In genomic region chr22:43388420-43388851, GRCh38 we compare ENCODE assay signal across 8 cellular contexts. TPM values are rescaled to one million over a fixed set of nuclear protein-coding genes. Genes with fewer than 3 reads are reported as not detected.
DNase-seq lines count a peak whose midpoint lies in the region; ATAC-seq, FAIRE-seq and TF ChIP-seq lines count a peak whose summit lies in the region.

No MANE protein-coding gene starts in this region.

- H3K9me3 Mint-ChIP-seq in CD14-positive monocyte, result no peaks in the 10 kb centered on the region
- H3K9me3 Mint-ChIP-seq in activated CD8-positive, alpha-beta memory T cell treated with anti-CD3 and anti-CD28 coated beads, Interleukin-2, amount 10 ng/mL, durations not matched to agents 7 days and 5 days (ENCODE audit: low read depth), result no peaks in the 10 kb centered on the region

- no peaks in the 10 kb centered on the region for H3K79me2 ChIP-seq in endothelial cell of umbilical vein (ENCODE audit: control insufficient read depth, insufficient read depth, low read length)

- H3K4me3 ChIP-seq in endothelial cell of umbilical vein (replicated peaks in 1 of 3; ENCODE audit: insufficient read depth in 1 of 3, low read depth in 1 of 3, low read length in 3 of 3), result no peak overlapping the region

- ATAC-seq in HG03354 (IDR thresholded peaks at IDR 0.05; ENCODE audit: poor library complexity, severe bottlenecking, unreplicated experiment), result peak; percentile 45
- ATAC-seq in activated CD8-positive, alpha-beta memory T cell treated with anti-CD3 and anti-CD28 coated beads, Interleukin-2, amount 10 ng/mL, durations not matched to agents 7 days and 5 days, result peak; percentile 74
- ATAC-seq in HG02588 (IDR thresholded peaks at IDR 0.05; ENCODE audit: unreplicated experiment), result no peak

- H3K9me3 ChIP-seq in endothelial cell of umbilical vein (replicated peaks; ENCODE audit: control insufficient read depth, insufficient read depth, low read length), result no peaks in the 10 kb centered on the region

- H3K4me3 Mint-ChIP-seq in CD14-positive monocyte, result no peak overlapping the region
- H3K4me3 Mint-ChIP-seq in activated CD8-positive, alpha-beta memory T cell treated with anti-CD3 and anti-CD28 coated beads, Interleukin-2, amount 10 ng/mL, durations not matched to agents 7 days and 5 days, result no peak overlapping the region

- CTCF ChIA-PET in activated CD8-positive, alpha-beta memory T cell treated with anti-CD3 and anti-CD28 coated beads, Interleukin-2, amount 10 ng/mL, durations not matched to agents 7 days and 5 days (lab: Charles Lee), result interaction anchor here (0.6 to 13.2 kb wide), 15 partner anchors 9 to 585 kb away, joined by 3 to 230 read pairs (median 5); no protein-coding TSS in a partner anchor
- CTCF ChIA-PET in endothelial cell of umbilical vein (lab: Charles Lee), result interaction anchor here (1.3 to 5.4 kb wide), 3 partner anchors 10 to 1238 kb away, joined by 3 to 67 read pairs (median 6); no protein-coding TSS in a partner anchor

- no peak for TF ChIP-seq POLR2A in endothelial cell of umbilical vein (IDR thresholded peaks at IDR 0.05; ENCODE audit: low read depth, low read length)

- FAIRE-seq in endothelial cell of umbilical vein (lab: Jason Lieb, UNC), result peak; percentile 76

- H3K27ac ChIP-seq in endothelial cell of umbilical vein (ENCODE audit: insufficient read depth, low read depth, low read length), result no peak overlapping the region

- H4K20me1 ChIP-seq in endothelial cell of umbilical vein (replicated peaks; ENCODE audit: control insufficient read depth, extremely low read depth, insufficient read depth, low read length), result no peaks in the 10 kb centered on the region

- H3K4me1 ChIP-seq in endothelial cell of umbilical vein (ENCODE audit: control insufficient read depth, extremely low read depth, insufficient read depth, low read length), result no peaks in the 10 kb centered on the region

- peaks cover 18 to 24% (median 20%) of the 10 kb centered on the region in 3 donors for H3K27me3 Mint-ChIP-seq in CD14-positive monocyte (ENCODE audit: low read depth in 3 of 3)
- peaks cover 44% of the 10 kb centered on the region for H3K27me3 Mint-ChIP-seq in activated CD8-positive, alpha-beta memory T cell treated with anti-CD3 and anti-CD28 coated beads, Interleukin-2, amount 10 ng/mL, durations not matched to agents 7 days and 5 days

- TF ChIP-seq CTCF in CD14-positive monocyte (IDR thresholded peaks at IDR 0.05) (peak; percentile 99), endothelial cell of umbilical vein (IDR thresholded peaks at IDR 0.05; ENCODE audit: extremely low read depth in 1 of 2, insufficient read depth in 1 of 2, low read depth in 1 of 2, low read length in 2 of 2) (peak; percentile 97 to 99)

- peaks cover 0 to 10% of the 10 kb centered on the region in 2 experiments for H3K27me3 ChIP-seq in endothelial cell of umbilical vein (ENCODE audit: control insufficient read depth in 2 of 2, insufficient read depth in 2 of 2, low read length in 2 of 2)

- peak overlapping the region in 1 of 7 donors; percentile 18 for H3K27ac Mint-ChIP-seq in CD14-positive monocyte
- no peak overlapping the region for H3K27ac Mint-ChIP-seq in activated CD8-positive, alpha-beta memory T cell treated with anti-CD3 and anti-CD28 coated beads, Interleukin-2, amount 10 ng/mL, durations not matched to agents 7 days and 5 days

- H3K9me1 ChIP-seq in endothelial cell of umbilical vein (replicated peaks; ENCODE audit: control insufficient read depth, extremely low read depth, insufficient read depth, low read length), result no peaks in the 10 kb centered on the region

- H3K4me1 Mint-ChIP-seq in CD14-positive monocyte, result peaks cover 5% of the 10 kb centered on the region
- H3K4me1 Mint-ChIP-seq in activated CD8-positive, alpha-beta memory T cell treated with anti-CD3 and anti-CD28 coated beads, Interleukin-2, amount 10 ng/mL, durations not matched to agents 7 days and 5 days, result peaks cover 21% of the 10 kb centered on the region

- POLR2A ChIA-PET in endothelial cell of umbilical vein (lab: Charles Lee), result no interaction called here

- dilution Hi-C loops in endothelial cell of umbilical vein (cut with MboI; ENCODE audit: extremely low pct_ligation_motif_present, low sequenced_read_pairs), result no loop called here

- no peaks in the 10 kb centered on the region for H3K36me3 Mint-ChIP-seq in CD14-positive monocyte
- no peaks in the 10 kb centered on the region for H3K36me3 Mint-ChIP-seq in activated CD8-positive, alpha-beta memory T cell treated with anti-CD3 and anti-CD28 coated beads, Interleukin-2, amount 10 ng/mL, durations not matched to agents 7 days and 5 days

- no TSS peak for BruUV-seq in endothelial cell of umbilical vein (replicated peaks; lab: Mats Ljungman, UMichigan)

- no peak overlapping the region for H2AFZ ChIP-seq in endothelial cell of umbilical vein (ENCODE audit: low read depth, low read length)

- H3K36me3 ChIP-seq in endothelial cell of umbilical vein (ENCODE audit: control insufficient read depth in 2 of 2, extremely low read depth in 1 of 2, insufficient read depth in 2 of 2, low read length in 2 of 2), result no peaks in the 10 kb centered on the region

- no peak overlapping the region for H3K4me2 ChIP-seq in endothelial cell of umbilical vein (ENCODE audit: insufficient read depth, low read length)

- peak; percentile 61 for DNase-seq in CD14-positive monocyte (ENCODE audit: low spot score)
- peak; percentile 43 for DNase-seq in NOMO-1 treated with dmso at 0.1 percent for 144 hours (lab: John Stamatoyannopoulos, UW; ENCODE audit: unreplicated experiment)
- DNase-seq in activated CD8-positive, alpha-beta memory T cell treated with anti-CD3 and anti-CD28 coated beads, Interleukin-2, amount 10 ng/mL, durations not matched to agents 7 days and 5 days, result peak; percentile 84
- DNase-seq in endothelial cell of umbilical vein (ENCODE audit: low read depth, low spot score), result peak; percentile 54
- peak; percentile 56 for DNase-seq in myocyte (ENCODE audit: low read depth)
- peak; percentile 53 for DNase-seq in stimulated activated CD8-positive, alpha-beta memory T cell treated with anti-CD3 and anti-CD28 coated beads, Interleukin-7, amount 100 ng/mL, for 24 hours (ENCODE audit: low read depth)

- H3K9ac ChIP-seq in endothelial cell of umbilical vein (replicated peaks; ENCODE audit: extremely low read depth, insufficient read depth, low read length), result no peak overlapping the region

- intact Hi-C loops in CD14-positive monocyte (cut with micrococcal nuclease) (no loop called here), endothelial cell of umbilical vein (cut with micrococcal nuclease) (loop anchor here (2.0 to 5.0 kb wide), 2 partner anchors 41 to 496 kb away; no protein-coding TSS in a partner anchor)

TF ChIP-seq in endothelial cell of umbilical vein, 7 proteins besides CTCF, POLR2A, EP300 and RAD21:
- TF ChIP-seq EZH2 (IDR thresholded peaks at IDR 0.05; ENCODE audit: borderline replicate concordance, low read depth, low read length, severe bottlenecking) (no peak), FOS (IDR thresholded peaks at IDR 0.05; ENCODE audit: borderline replicate concordance, insufficient read depth, low read length) (no peak), MAX (IDR thresholded peaks at IDR 0.05; ENCODE audit: insufficient read depth, insufficient read length) (no peak), GATA2 (IDR thresholded peaks at IDR 0.05; ENCODE audit: insufficient read depth, insufficient read length, low read depth, low read length) (no peak), JUN (IDR thresholded peaks at IDR 0.05; ENCODE audit: borderline replicate concordance, insufficient read depth, insufficient read length, low read depth) (no peak), MYC (IDR thresholded peaks at IDR 0.05; ENCODE audit: low read depth, low read length) (no peak), POLR2AphosphoS5 (IDR thresholded peaks at IDR 0.05; ENCODE audit: insufficient read depth, low read depth, low read length) (no peak)

RNA-seq across cellular contexts. Expression of gene MPPED1, which starts 23.4 kb away (rescaled TPM):
- polyA plus RNA-seq in CD14-positive monocyte (not detected), endothelial cell of umbilical vein (not detected in 2 replicates)
- not detected for total RNA-seq in activated CD8-positive, alpha-beta memory T cell treated with anti-CD3 and anti-CD28 coated beads, Interleukin-2, amount 10 ng/mL, durations not matched to agents 7 days and 5 days
- total RNA-seq in endothelial cell of umbilical vein (not detected in 2 replicates), myocyte (not detected in 2 replicates)
- not detected in 2 replicates for polyA plus RNA-seq in endothelial cell of umbilical vein (2011; cell fraction: cytosol; rRNA removed)
- polyA plus RNA-seq in endothelial cell of umbilical vein (2011; cell fraction: nucleus; rRNA removed), result not detected in 2 replicates
- polyA plus RNA-seq in endothelial cell of umbilical vein (2012), result not detected in 2 replicates
- polyA minus RNA-seq in endothelial cell of umbilical vein, result not detected in 2 replicates
- polyA minus RNA-seq in endothelial cell of umbilical vein (2011; cell fraction: cytosol; rRNA and poly(A)+ RNA removed), result not detected
- not detected in 2 replicates for polyA minus RNA-seq in endothelial cell of umbilical vein (2011; cell fraction: nucleus; rRNA and poly(A)+ RNA removed)
- not detected for polyA plus RNA-seq in myocyte (2012)

RNA-seq across cellular contexts. Expression of gene SCUBE1, which starts 45.3 kb away (rescaled TPM):
- under 1 TPM; 0.20 to 0.26 TPM for polyA plus RNA-seq in CD14-positive monocyte
- 1 to 10 TPM in 1 of 2 experiments, under 1 TPM in 1; 0.40 to 3.0 TPM for total RNA-seq in activated CD8-positive, alpha-beta memory T cell treated with anti-CD3 and anti-CD28 coated beads, Interleukin-2, amount 10 ng/mL, durations not matched to agents 7 days and 5 days
- total RNA-seq in endothelial cell of umbilical vein, result not detected in 2 replicates
- polyA plus RNA-seq in endothelial cell of umbilical vein, result 0.07 TPM in 1 of 2 replicates, not detected in the other
- polyA plus RNA-seq in endothelial cell of umbilical vein (2011; cell fraction: cytosol; rRNA removed), result 0.04 TPM in 1 of 2 replicates, not detected in the other
- polyA plus RNA-seq in endothelial cell of umbilical vein (2011; cell fraction: nucleus; rRNA removed), result not detected in 2 replicates
- 0.31 and 0.53 TPM in 2 replicates for polyA plus RNA-seq in endothelial cell of umbilical vein (2012)
- polyA minus RNA-seq in endothelial cell of umbilical vein, result not detected in 2 replicates
- polyA minus RNA-seq in endothelial cell of umbilical vein (2011; cell fraction: cytosol; rRNA and poly(A)+ RNA removed), result not detected
- not detected in 2 replicates for polyA minus RNA-seq in endothelial cell of umbilical vein (2011; cell fraction: nucleus; rRNA and poly(A)+ RNA removed)
- total RNA-seq in myocyte, result not detected in 2 replicates
- polyA plus RNA-seq in myocyte (2012), result not detected
